In genomic region chr6:156533860-156534580, GRCh38 we compare ENCODE assay signal across 26 cellular contexts.
"Had no signal": no experiment of that assay in that cellular context is flagged by ENCODE, and none has a peak within 500 bp of the region (broad histone marks: within the 10 kb centered on the region; RNA-seq: fewer than 3 reads in every experiment).

No MANE protein-coding gene starts in this region.

- H3K36me3 Mint-ChIP-seq: mesothelial cell of epicardium; naive B cell; natural killer cell treated with Interleukin-12 subunit alpha and Interleukin-12 subunit beta and Interleukin-15 and Interleukin-18, amount 100 ng/mL, for 72 hours; stimulated activated effector memory CD8-positive, alpha-beta T cell treated with anti-CD3 and anti-CD28 coated beads, Interleukin-12 subunit alpha, Interleukin-12 subunit beta, amount 100 ng/mL, for 72 hours had no signal

- DNase-seq: dorsolateral prefrontal cortex; effector CD4-positive, alpha-beta T cell; foreskin fibroblast; glutamatergic neuron; heart right ventricle; hippocampal formation; left cardiac atrium; left lung; mesenchymal stem cell; mucosa of descending colon; naive B cell; stimulated activated CD4-positive, alpha-beta T cell treated with anti-CD3 and anti-CD28 coated beads, Interleukin-2, amount 100 ng/mL, for 24 hours; stimulated activated CD4-positive, alpha-beta T cell treated with anti-CD3 and anti-CD28 coated beads, Interleukin-4, amount 100 ng/mL, for 24 hours; stimulated activated naive CD4-positive, alpha-beta T cell treated with Interleukin-2 at 50 U/mL for 16 hours; stomach; thyroid gland; trophoblast cell had no signal

- ATAC-seq: esophagus mucosa; gastroesophageal sphincter; heart right ventricle; left cardiac atrium; left lung; mucosa of descending colon; sciatic nerve; stimulated activated effector memory CD8-positive, alpha-beta T cell treated with anti-CD3 and anti-CD28 coated beads, Interleukin-12 subunit alpha, Interleukin-12 subunit beta, amount 100 ng/mL, for 72 hours had no signal

- H3K4me1 Mint-ChIP-seq: stimulated activated effector memory CD8-positive, alpha-beta T cell treated with anti-CD3 and anti-CD28 coated beads, Interleukin-12 subunit alpha, Interleukin-12 subunit beta, amount 100 ng/mL, for 72 hours had no signal

- H3K9me3 ChIP-seq: gastroesophageal sphincter, heart right ventricle, left lung, mucosa of descending colon, stomach, thyroid gland, vagina had no signal

- H3K27me3 ChIP-seq: dorsolateral prefrontal cortex, gastroesophageal sphincter, left lung, stomach, thyroid gland, vagina had no signal

- H3K4me1 ChIP-seq: gastroesophageal sphincter, heart right ventricle, left lung, stomach, thyroid gland, vagina had no signal

- H3K27ac Mint-ChIP-seq: mesothelial cell of epicardium; natural killer cell treated with Interleukin-12 subunit alpha and Interleukin-12 subunit beta and Interleukin-15 and Interleukin-18, amount 100 ng/mL, for 72 hours; stimulated activated effector memory CD8-positive, alpha-beta T cell treated with anti-CD3 and anti-CD28 coated beads, Interleukin-12 subunit alpha, Interleukin-12 subunit beta, amount 100 ng/mL, for 72 hours had no signal

- H3K27ac ChIP-seq: epithelial cell of prostate, gastroesophageal sphincter, heart right ventricle, left lung, stomach, thyroid gland, vagina had no signal

- H3K4me3 Mint-ChIP-seq: mesothelial cell of epicardium; naive B cell; natural killer cell treated with Interleukin-12 subunit alpha and Interleukin-12 subunit beta and Interleukin-15 and Interleukin-18, amount 100 ng/mL, for 72 hours; neural crest cell; stimulated activated effector memory CD8-positive, alpha-beta T cell treated with anti-CD3 and anti-CD28 coated beads, Interleukin-12 subunit alpha, Interleukin-12 subunit beta, amount 100 ng/mL, for 72 hours had no signal

- H3K9me3 Mint-ChIP-seq: mesothelial cell of epicardium; natural killer cell treated with Interleukin-12 subunit alpha and Interleukin-12 subunit beta and Interleukin-15 and Interleukin-18, amount 100 ng/mL, for 72 hours; neural crest cell; stimulated activated effector memory CD8-positive, alpha-beta T cell treated with anti-CD3 and anti-CD28 coated beads, Interleukin-12 subunit alpha, Interleukin-12 subunit beta, amount 100 ng/mL, for 72 hours had no signal

- H3K36me3 ChIP-seq: gastroesophageal sphincter, heart right ventricle, left lung, stomach, thyroid gland, vagina had no signal

- H3K4me3 ChIP-seq: gastroesophageal sphincter, heart right ventricle, left lung, mucosa of descending colon, stomach, thyroid gland, vagina had no signal
